ENCODE assay signal across 29 cellular contexts in genomic region chr9:16594787-16595186, GRCh38.
"Had no signal": no experiment of that assay in that cellular context is flagged by ENCODE, and none has a peak within 500 bp of the region (broad histone marks: within the 10 kb centered on the region; RNA-seq: fewer than 3 reads in every experiment).

No MANE protein-coding gene starts in this region.

- H3K27ac Mint-ChIP-seq: activated CD4-positive, alpha-beta memory T cell treated with anti-CD3 and anti-CD28 coated beads for 36 hours; activated CD4-positive, alpha-beta T cell treated with anti-CD3 and anti-CD28 coated beads for 36 hours; activated CD4-positive, alpha-beta T cell treated with anti-CD3 and anti-CD28 coated beads, Interleukin-2, amount 10 ng/mL, durations not matched to agents 24 days and 14 days; activated naive CD8-positive, alpha-beta T cell; activated T-cell treated with anti-CD3 and anti-CD28 coated beads, Interleukin-2, amount 50 U/mL, for 24 hours; activated T-cell treated with anti-CD3 and anti-CD28 coated beads, Interleukin-2, amount 50 U/mL, for 72 hours; dendritic cell treated with granulocyte-macrophage colony-stimulating factor and Interleukin-4, amounts not matched to agents 40 ng/mL and 50 ng/mL, for 4 days; endodermal cell; T-helper 17 cell; T-helper 2 cell treated with Interferon-gamma antibody and Interleukin-4, amounts not matched to agents 5 μg/mL and 100 μg/mL, for 36 hours had no signal

- H3K27me3 Mint-ChIP-seq: activated CD4-positive, alpha-beta memory T cell treated with anti-CD3 and anti-CD28 coated beads for 36 hours; activated CD4-positive, alpha-beta T cell treated with anti-CD3 and anti-CD28 coated beads for 36 hours; activated CD4-positive, alpha-beta T cell treated with anti-CD3 and anti-CD28 coated beads, Interleukin-2, amount 10 ng/mL, durations not matched to agents 24 days and 14 days; activated naive CD8-positive, alpha-beta T cell; activated T-cell treated with anti-CD3 and anti-CD28 coated beads, Interleukin-2, amount 50 U/mL, for 24 hours; central memory CD8-positive, alpha-beta T cell; dendritic cell treated with granulocyte-macrophage colony-stimulating factor and Interleukin-4, amounts not matched to agents 40 ng/mL and 50 ng/mL, for 4 days; T-helper 17 cell had no signal

- H3K4me3 ChIP-seq: coronary artery, dorsolateral prefrontal cortex had no signal

- DNase-seq: activated CD4-positive, alpha-beta memory T cell treated with anti-CD3 and anti-CD28 coated beads for 36 hours; activated CD4-positive, alpha-beta T cell treated with anti-CD3 and anti-CD28 coated beads for 36 hours; activated CD4-positive, alpha-beta T cell treated with anti-CD3 and anti-CD28 coated beads, Interleukin-2, amount 10 ng/mL, durations not matched to agents 24 days and 14 days; activated CD4-positive, CD25-positive, alpha-beta regulatory T cell; activated CD4-positive, CD25-positive, alpha-beta regulatory T cell treated with anti-CD3 and anti-CD28 coated beads, Interleukin-2, amount 50 U/mL, for 72 hours; activated CD8-positive, alpha-beta memory T cell treated with anti-CD3 and anti-CD28 coated beads, Interleukin-2, amount 50 U/mL, for 48 hours; activated gamma-delta T cell; activated naive CD4-positive, alpha-beta T cell; activated naive CD4-positive, alpha-beta T cell treated with anti-CD3 and anti-CD28 coated beads, Interleukin-2, amount 50 U/mL, for 16 hours; activated T-cell treated with anti-CD3 and anti-CD28 coated beads for 4 hours; activated T-cell treated with anti-CD3 and anti-CD28 coated beads, Interleukin-2, amount 50 U/mL, for 24 hours; activated T-cell treated with anti-CD3 and anti-CD28 coated beads, Interleukin-2, amount 50 U/mL, for 72 hours; amniotic stem cell; anterior cingulate cortex; brain microvascular endothelial cell; dorsolateral prefrontal cortex; effector memory CD4-positive, alpha-beta T cell; endodermal cell; foreskin fibroblast; head of caudate nucleus; T-helper 1 cell; T-helper 17 cell; T1000 had no signal

- H3K4me1 Mint-ChIP-seq: activated CD4-positive, alpha-beta T cell treated with anti-CD3 and anti-CD28 coated beads for 36 hours; activated CD4-positive, alpha-beta T cell treated with anti-CD3 and anti-CD28 coated beads, Interleukin-2, amount 10 ng/mL, durations not matched to agents 24 days and 14 days; central memory CD8-positive, alpha-beta T cell; T-helper 17 cell had no signal

- H3K27me3 ChIP-seq: brain microvascular endothelial cell had no signal

- ATAC-seq: activated CD4-positive, alpha-beta T cell treated with anti-CD3 and anti-CD28 coated beads for 36 hours; activated T-cell treated with anti-CD3 and anti-CD28 coated beads, Interleukin-2, amount 50 U/mL, for 72 hours; esophagus mucosa; T-helper 17 cell had no signal

- H3K9me3 Mint-ChIP-seq: activated CD4-positive, alpha-beta memory T cell treated with anti-CD3 and anti-CD28 coated beads for 36 hours; activated CD4-positive, alpha-beta T cell treated with anti-CD3 and anti-CD28 coated beads, Interleukin-2, amount 10 ng/mL, durations not matched to agents 24 days and 14 days; activated T-cell treated with anti-CD3 and anti-CD28 coated beads, Interleukin-2, amount 50 U/mL, for 24 hours; central memory CD8-positive, alpha-beta T cell; dendritic cell treated with granulocyte-macrophage colony-stimulating factor and Interleukin-4, amounts not matched to agents 40 ng/mL and 50 ng/mL, for 4 days; endodermal cell; T-helper 2 cell treated with Interferon-gamma antibody and Interleukin-4, amounts not matched to agents 5 μg/mL and 100 μg/mL, for 36 hours had no signal

- H3K36me3 ChIP-seq: brain microvascular endothelial cell had no signal

- H3K36me3 Mint-ChIP-seq: activated CD4-positive, alpha-beta memory T cell treated with anti-CD3 and anti-CD28 coated beads for 36 hours; activated naive CD8-positive, alpha-beta T cell had no signal

- H3K4me3 Mint-ChIP-seq: activated CD4-positive, alpha-beta memory T cell treated with anti-CD3 and anti-CD28 coated beads for 36 hours; activated CD4-positive, alpha-beta T cell treated with anti-CD3 and anti-CD28 coated beads for 36 hours; activated CD4-positive, alpha-beta T cell treated with anti-CD3 and anti-CD28 coated beads, Interleukin-2, amount 10 ng/mL, durations not matched to agents 24 days and 14 days; activated naive CD8-positive, alpha-beta T cell; activated T-cell treated with anti-CD3 and anti-CD28 coated beads, Interleukin-2, amount 50 U/mL, for 24 hours; activated T-cell treated with anti-CD3 and anti-CD28 coated beads, Interleukin-2, amount 50 U/mL, for 72 hours; central memory CD8-positive, alpha-beta T cell; dendritic cell treated with granulocyte-macrophage colony-stimulating factor and Interleukin-4, amounts not matched to agents 40 ng/mL and 50 ng/mL, for 4 days; endodermal cell; T-helper 17 cell; T-helper 2 cell treated with Interferon-gamma antibody and Interleukin-4, amounts not matched to agents 5 μg/mL and 100 μg/mL, for 36 hours had no signal

- H3K27ac ChIP-seq: brain microvascular endothelial cell, coronary artery, dorsolateral prefrontal cortex had no signal
